In the genomic region with DNA sequence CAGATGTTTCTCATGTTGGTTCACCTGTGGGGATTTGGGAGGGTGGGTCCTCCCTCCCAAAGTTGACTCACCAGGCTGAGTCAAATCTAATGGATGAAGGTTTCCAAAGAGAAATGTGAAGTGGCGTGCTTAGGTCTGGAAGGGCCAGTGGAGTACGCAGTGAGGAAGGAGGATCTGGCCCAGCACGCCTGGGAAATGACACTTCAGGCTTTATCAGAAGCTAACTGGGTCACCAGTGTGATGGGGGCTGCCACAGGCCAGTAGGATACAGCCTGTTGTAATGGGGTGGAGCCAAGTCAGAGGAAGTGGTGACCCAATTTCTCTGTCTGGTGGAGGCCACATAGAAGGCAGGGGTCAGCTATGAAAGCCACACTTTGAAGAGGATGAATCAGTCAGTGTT, we compare ENCODE assay signal across 1 cellular context.
TF ChIP-seq lines count a peak whose summit lies in the region.

No MANE protein-coding gene starts in this region.

TF ChIP-seq in SK-N-SH treated with all-trans-retinoic acid at 6 μM for 48 hours, 23 proteins besides CTCF, POLR2A, EP300 and RAD21 (continued from another document):
- TF ChIP-seq, protein P1, sequence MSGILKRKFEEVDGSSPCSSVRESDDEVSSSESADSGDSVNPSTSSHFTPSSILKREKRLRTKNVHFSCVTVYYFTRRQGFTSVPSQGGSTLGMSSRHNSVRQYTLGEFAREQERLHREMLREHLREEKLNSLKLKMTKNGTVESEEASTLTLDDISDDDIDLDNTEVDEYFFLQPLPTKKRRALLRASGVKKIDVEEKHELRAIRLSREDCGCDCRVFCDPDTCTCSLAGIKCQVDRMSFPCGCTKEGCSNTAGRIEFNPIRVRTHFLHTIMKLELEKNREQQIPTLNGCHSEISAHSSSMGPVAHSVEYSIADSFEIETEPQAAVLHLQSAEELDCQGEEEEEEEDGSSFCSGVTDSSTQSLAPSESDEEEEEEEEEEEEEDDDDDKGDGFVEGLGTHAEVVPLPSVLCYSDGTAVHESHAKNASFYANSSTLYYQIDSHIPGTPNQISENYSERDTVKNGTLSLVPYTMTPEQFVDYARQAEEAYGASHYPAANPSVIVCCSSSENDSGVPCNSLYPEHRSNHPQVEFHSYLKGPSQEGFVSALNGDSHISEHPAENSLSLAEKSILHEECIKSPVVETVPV (CRISPR knock-in tag; IDR thresholded peaks at IDR 0.05), result no peak
- TF ChIP-seq SNAI2 (CRISPR knock-in tag; IDR thresholded peaks at IDR 0.05), result no peak
- TF ChIP-seq PPARA (CRISPR knock-in tag; IDR thresholded peaks at IDR 0.05; ENCODE audit: borderline replicate concordance), result no peak
- TF ChIP-seq, protein P2, sequence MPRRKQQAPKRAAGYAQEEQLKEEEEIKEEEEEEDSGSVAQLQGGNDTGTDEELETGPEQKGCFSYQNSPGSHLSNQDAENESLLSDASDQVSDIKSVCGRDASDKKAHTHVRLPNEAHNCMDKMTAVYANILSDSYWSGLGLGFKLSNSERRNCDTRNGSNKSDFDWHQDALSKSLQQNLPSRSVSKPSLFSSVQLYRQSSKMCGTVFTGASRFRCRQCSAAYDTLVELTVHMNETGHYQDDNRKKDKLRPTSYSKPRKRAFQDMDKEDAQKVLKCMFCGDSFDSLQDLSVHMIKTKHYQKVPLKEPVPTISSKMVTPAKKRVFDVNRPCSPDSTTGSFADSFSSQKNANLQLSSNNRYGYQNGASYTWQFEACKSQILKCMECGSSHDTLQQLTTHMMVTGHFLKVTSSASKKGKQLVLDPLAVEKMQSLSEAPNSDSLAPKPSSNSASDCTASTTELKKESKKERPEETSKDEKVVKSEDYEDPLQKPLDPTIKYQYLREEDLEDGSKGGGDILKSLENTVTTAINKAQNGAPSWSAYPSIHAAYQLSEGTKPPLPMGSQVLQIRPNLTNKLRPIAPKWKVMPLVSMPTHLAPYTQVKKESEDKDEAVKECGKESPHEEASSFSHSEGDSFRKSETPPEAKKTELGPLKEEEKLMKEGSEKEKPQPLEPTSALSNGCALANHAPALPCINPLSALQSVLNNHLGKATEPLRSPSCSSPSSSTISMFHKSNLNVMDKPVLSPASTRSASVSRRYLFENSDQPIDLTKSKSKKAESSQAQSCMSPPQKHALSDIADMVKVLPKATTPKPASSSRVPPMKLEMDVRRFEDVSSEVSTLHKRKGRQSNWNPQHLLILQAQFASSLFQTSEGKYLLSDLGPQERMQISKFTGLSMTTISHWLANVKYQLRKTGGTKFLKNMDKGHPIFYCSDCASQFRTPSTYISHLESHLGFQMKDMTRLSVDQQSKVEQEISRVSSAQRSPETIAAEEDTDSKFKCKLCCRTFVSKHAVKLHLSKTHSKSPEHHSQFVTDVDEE (CRISPR knock-in tag; IDR thresholded peaks at IDR 0.05), result no peak
- TF ChIP-seq TCF4 (CRISPR knock-in tag; IDR thresholded peaks at IDR 0.05; ENCODE audit: borderline replicate concordance), result no peak
- no peak for TF ChIP-seq GLIS3 (CRISPR knock-in tag; IDR thresholded peaks at IDR 0.05)
- TF ChIP-seq ZNF70 (CRISPR knock-in tag; IDR thresholded peaks at IDR 0.05), result no peak
